Comparison of ENCODE assay signal across 13 cellular contexts in genomic region chr19:2013683-2013961, GRCh38. TPM values are rescaled to one million over a fixed set of nuclear protein-coding genes. Genes with fewer than 3 reads are reported as not detected.
DNase-seq lines count a peak whose midpoint lies in the region; ATAC-seq, FAIRE-seq and TF ChIP-seq lines count a peak whose summit lies in the region.
"Had no signal": no experiment of that assay in that cellular context is flagged by ENCODE, and none has a peak within 500 bp of the region (broad histone marks: within the 10 kb centered on the region; RNA-seq: fewer than 3 reads in every experiment).

No MANE protein-coding gene starts in this region.

- TF ChIP-seq CTCF in neural cell (IDR thresholded peaks at IDR 0.05; ENCODE audit: poor library complexity, severe bottlenecking) (no peak), body of pancreas (IDR thresholded peaks at IDR 0.05) (no peak), uterus (IDR thresholded peaks at IDR 0.05) (no peak)

- H3K9me3 Mint-ChIP-seq in activated T-helper 2 cell treated with anti-CD3 and anti-CD28 coated beads, Interferon-gamma antibody, Interleukin-2, Interleukin-4, amounts not matched to agents 10 μg/mL and 5 μg/mL and 100 μg/mL, durations not matched to agents 14 hours and 24 hours and 36 hours = no peaks in the 10 kb centered on the region
- H3K9me3 Mint-ChIP-seq: activated naive CD4-positive, alpha-beta T cell treated with anti-CD3 and anti-CD28 coated beads, Interleukin-2, amount 50 U/mL, for 24 hours had no signal

- H3K4me3 Mint-ChIP-seq in activated T-helper 2 cell treated with anti-CD3 and anti-CD28 coated beads, Interferon-gamma antibody, Interleukin-2, Interleukin-4, amounts not matched to agents 10 μg/mL and 5 μg/mL and 100 μg/mL, durations not matched to agents 14 hours and 24 hours and 36 hours (ENCODE audit: low read depth) = peak overlapping the region; percentile 70
- H3K4me3 Mint-ChIP-seq: activated naive CD4-positive, alpha-beta T cell treated with anti-CD3 and anti-CD28 coated beads, Interleukin-2, amount 50 U/mL, for 24 hours had no signal

- no peak overlapping the region for H3K27ac Mint-ChIP-seq in activated T-helper 2 cell treated with anti-CD3 and anti-CD28 coated beads, Interferon-gamma antibody, Interleukin-2, Interleukin-4, amounts not matched to agents 10 μg/mL and 5 μg/mL and 100 μg/mL, durations not matched to agents 14 hours and 24 hours and 36 hours
- H3K27ac Mint-ChIP-seq: activated naive CD4-positive, alpha-beta T cell treated with anti-CD3 and anti-CD28 coated beads, Interleukin-2, amount 50 U/mL, for 24 hours had no signal

- H3K9me3 ChIP-seq in BLaER1 = peaks cover 15% of the 10 kb centered on the region
- H3K9me3 ChIP-seq in neural cell (ENCODE audit: low read length) = no peaks in the 10 kb centered on the region
- H3K9me3 ChIP-seq in body of pancreas = no peaks in the 10 kb centered on the region
- H3K9me3 ChIP-seq in uterus = no peaks in the 10 kb centered on the region

- H3K4me1 Mint-ChIP-seq in activated T-helper 2 cell treated with anti-CD3 and anti-CD28 coated beads, Interferon-gamma antibody, Interleukin-2, Interleukin-4, amounts not matched to agents 10 μg/mL and 5 μg/mL and 100 μg/mL, durations not matched to agents 14 hours and 24 hours and 36 hours (ENCODE audit: low read depth) = peaks cover 2% of the 10 kb centered on the region

- TF ChIP-seq EP300 in neural cell (conservative IDR thresholded peaks at IDR 0.05; ENCODE audit: poor library complexity, severe bottlenecking) = no peak

- no peak for TF ChIP-seq RAD21 in neural cell (conservative IDR thresholded peaks at IDR 0.05)

- intact Hi-C loops in activated T-helper 2 cell treated with anti-CD3 and anti-CD28 coated beads, Interferon-gamma antibody, Interleukin-2, Interleukin-4, amounts not matched to agents 10 μg/mL and 5 μg/mL and 100 μg/mL, durations not matched to agents 14 hours and 24 hours and 36 hours (cut with micrococcal nuclease) = loop anchor here (10.0 kb wide), 1 partner anchor 141 kb away; the partner anchor contains the start of gene AP3D1
- intact Hi-C loops in body of pancreas (cut with DNase I) (no loop called here), uterus (cut with DNase I; ENCODE audit: low total_unique reads) (no loop called here)

- no peak for FAIRE-seq in RCC 7860 (lab: Jason Lieb, UNC)

- ATAC-seq in body of pancreas = no peak

- peak; percentile 32 for DNase-seq in D341Med (ENCODE audit: low spot score)
- DNase-seq in activated T-helper 2 cell treated with anti-CD3 and anti-CD28 coated beads, Interferon-gamma antibody, Interleukin-2, Interleukin-4, amounts not matched to agents 10 μg/mL and 5 μg/mL and 100 μg/mL, durations not matched to agents 14 hours and 24 hours and 36 hours (ENCODE audit: low spot score) = no peak
- no peak for DNase-seq in body of pancreas
- DNase-seq in NCI-H1436 (lab: John Stamatoyannopoulos, UW) = no peak
- no peak for DNase-seq in RCC 7860 (ENCODE audit: low spot score)
- DNase-seq in uterus = no peak
- DNase-seq: activated CD8-positive, alpha-beta memory T cell treated with anti-CD3 and anti-CD28 coated beads, Interleukin-2, amount 50 U/mL, for 4 hours; NCI-H1417 treated with DMSO at 0.1 percent for 48 hours; NCI-H446; OCI-M1 had no signal

- no peaks in the 10 kb centered on the region for H3K27me3 Mint-ChIP-seq in activated T-helper 2 cell treated with anti-CD3 and anti-CD28 coated beads, Interferon-gamma antibody, Interleukin-2, Interleukin-4, amounts not matched to agents 10 μg/mL and 5 μg/mL and 100 μg/mL, durations not matched to agents 14 hours and 24 hours and 36 hours (ENCODE audit: low read depth)
- H3K27me3 Mint-ChIP-seq: activated naive CD4-positive, alpha-beta T cell treated with anti-CD3 and anti-CD28 coated beads, Interleukin-2, amount 50 U/mL, for 24 hours had no signal

- H3K4me1 ChIP-seq in BLaER1 (peaks cover 39% of the 10 kb centered on the region), body of pancreas (peaks cover 26% of the 10 kb centered on the region), uterus (peaks cover 0 to 7% of the 10 kb centered on the region in 2 donors)

- peaks cover 6% of the 10 kb centered on the region for H3K36me3 Mint-ChIP-seq in activated T-helper 2 cell treated with anti-CD3 and anti-CD28 coated beads, Interferon-gamma antibody, Interleukin-2, Interleukin-4, amounts not matched to agents 10 μg/mL and 5 μg/mL and 100 μg/mL, durations not matched to agents 14 hours and 24 hours and 36 hours (ENCODE audit: low read depth)
- H3K36me3 Mint-ChIP-seq: activated naive CD4-positive, alpha-beta T cell treated with anti-CD3 and anti-CD28 coated beads, Interleukin-2, amount 50 U/mL, for 24 hours had no signal

- H3K36me3 ChIP-seq in BLaER1 (peaks cover 34% of the 10 kb centered on the region), neural cell (ENCODE audit: insufficient read depth, low read length) (no peaks in the 10 kb centered on the region), body of pancreas (replicated peaks in 1 of 2; ENCODE audit: insufficient read depth in 1 of 2, low read depth in 2 of 2) (no peaks in the 10 kb centered on the region), uterus (no peaks in the 10 kb centered on the region)

- H3K27me3 ChIP-seq in BLaER1 (no peaks in the 10 kb centered on the region), neural cell (ENCODE audit: insufficient read depth, low read depth, low read length) (no peaks in the 10 kb centered on the region), body of pancreas (no peaks in the 10 kb centered on the region), uterus (no peaks in the 10 kb centered on the region)

- H3K4me2 ChIP-seq in BLaER1 = peak overlapping the region; percentile 88
- H3K4me2 ChIP-seq in neural cell (ENCODE audit: low read length) = no peak overlapping the region

- H4K20me1 ChIP-seq in BLaER1 (peaks cover 36% of the 10 kb centered on the region), neural cell (ENCODE audit: insufficient read depth) (no peaks in the 10 kb centered on the region)

- H3K9ac ChIP-seq in BLaER1 (no peak overlapping the region), neural cell (ENCODE audit: low read length) (no peak overlapping the region)

- no peak overlapping the region for H3K27ac ChIP-seq in BLaER1
- H3K27ac ChIP-seq in neural cell (ENCODE audit: low read length) = no peak overlapping the region
- no peak overlapping the region for H3K27ac ChIP-seq in body of pancreas
- H3K27ac ChIP-seq in uterus = no peak overlapping the region

- H3K9me2 ChIP-seq in neural cell (ENCODE audit: insufficient read depth, low read length) = no peaks in the 10 kb centered on the region

- H2AFZ ChIP-seq in neural cell (ENCODE audit: low read depth, low read length) = no peak overlapping the region

- no peak for TF ChIP-seq POLR2A in body of pancreas (IDR thresholded peaks at IDR 0.05)
- no peak for TF ChIP-seq POLR2A in uterus (IDR thresholded peaks at IDR 0.05)

- H3F3A ChIP-seq in neural cell (ENCODE audit: insufficient read depth, low read length, poor library complexity, severe bottlenecking) = no peaks in the 10 kb centered on the region

- H3K4me3 ChIP-seq in BLaER1 (no peak overlapping the region), neural cell (ENCODE audit: low read length) (peak overlapping the region; percentile 71), body of pancreas (no peak overlapping the region), uterus (no peak overlapping the region)

- WGBS in body of pancreas, 2 donors = 80 to 85% methylated on average over 6 of the region's 6 CpGs

- H3K79me2 ChIP-seq in neural cell (replicated peaks; ENCODE audit: insufficient read depth, low read length) = peaks cover 21% of the 10 kb centered on the region

TF ChIP-seq in neural cell, 6 proteins besides CTCF, POLR2A, EP300 and RAD21 (continues in another document):
- TF ChIP-seq REST (IDR thresholded peaks at IDR 0.05; ENCODE audit: borderline replicate concordance) (no peak), EZH2 (IDR thresholded peaks at IDR 0.05; ENCODE audit: borderline replicate concordance, insufficient read depth, low read length, poor library complexity, severe bottlenecking) (no peak), TAF1 (IDR thresholded peaks at IDR 0.05; ENCODE audit: low read depth) (no peak), SMC3 (conservative IDR thresholded peaks at IDR 0.05; ENCODE audit: poor library complexity) (no peak), POLR2AphosphoS5 (IDR thresholded peaks at IDR 0.05) (no peak)

RNA-seq across cellular contexts. Expression of gene BTBD2, which starts 1.9 kb away (rescaled TPM):
- 41.3 and 47.0 TPM in 2 replicates for total RNA-seq in activated T-helper 2 cell treated with anti-CD3 and anti-CD28 coated beads, Interferon-gamma antibody, Interleukin-2, Interleukin-4, amounts not matched to agents 10 μg/mL and 5 μg/mL and 100 μg/mL, durations not matched to agents 14 hours and 24 hours and 36 hours
- polyA plus RNA-seq in neural cell = 46.1 and 57.6 TPM in 2 replicates
- polyA minus RNA-seq in neural cell = 58.8 and 71.8 TPM in 2 replicates
- total RNA-seq in body of pancreas (10 to 100 TPM; 42.3 to 44.8 TPM), uterus (100 to 1,000 TPM in 1 of 4 donors, 10 to 100 TPM in 3; 48.2 to 105 (median 61.8) TPM)

RNA-seq across cellular contexts. Expression of gene MKNK2, which starts 37.4 kb away (rescaled TPM):
- total RNA-seq in activated T-helper 2 cell treated with anti-CD3 and anti-CD28 coated beads, Interferon-gamma antibody, Interleukin-2, Interleukin-4, amounts not matched to agents 10 μg/mL and 5 μg/mL and 100 μg/mL, durations not matched to agents 14 hours and 24 hours and 36 hours = 161 and 176 TPM in 2 replicates
- 27.6 and 37.6 TPM in 2 replicates for polyA plus RNA-seq in neural cell
- 25.1 and 25.8 TPM in 2 replicates for polyA minus RNA-seq in neural cell
- total RNA-seq in body of pancreas = 100 to 1,000 TPM; 180 to 273 TPM
- total RNA-seq in uterus = 100 to 1,000 TPM in 2 of 4 donors, 10 to 100 TPM in 2; 34.6 to 155 (median 81.7) TPM
